ENCODE assay signal across 13 cellular contexts in genomic region chr9:137244486-137245449, GRCh38. TPM values are rescaled to one million over a fixed set of nuclear protein-coding genes. Genes with fewer than 3 reads are reported as not detected.
DNase-seq lines count a peak whose midpoint lies in the region; ATAC-seq and TF ChIP-seq lines count a peak whose summit lies in the region.
"Had no signal": no experiment of that assay in that cellular context is flagged by ENCODE, and none has a peak within 500 bp of the region (broad histone marks: within the 10 kb centered on the region; RNA-seq: fewer than 3 reads in every experiment).

No MANE protein-coding gene starts in this region.

- peaks cover 30 to 60% (median 47%) of the 10 kb centered on the region in 11 experiments for H4K20me1 ChIP-seq in BLaER1 treated with 17β-estradiol and CSF1 and Interleukin-3, amounts not matched to agents 10 nM and 100 nM
- H4K20me1 ChIP-seq in H9 (ENCODE audit: control insufficient read depth, insufficient read depth, insufficient read length): peaks cover 3% of the 10 kb centered on the region
- peaks cover 29% of the 10 kb centered on the region for H4K20me1 ChIP-seq in SK-N-SH (ENCODE audit: insufficient read depth)

- no peak overlapping the region for H4K5ac ChIP-seq in H9 (ENCODE audit: insufficient read length, low read depth, low read length)

- peaks cover 12% of the 10 kb centered on the region for H3K23me2 ChIP-seq in H9 (ENCODE audit: insufficient read length, low read depth, low read length, poor library complexity, severe bottlenecking)

- H3K27ac ChIP-seq in BLaER1 treated with 17β-estradiol and CSF1 and Interleukin-3, amounts not matched to agents 10 nM and 100 nM: 0 out of 22 replicates have a peak overlapping the region, but pooled peaks of 1 of the 11 experiments have one; percentile 15
- H3K27ac ChIP-seq in H9 (ENCODE audit: insufficient read length, low read depth, low read length): no peak overlapping the region
- H3K27ac ChIP-seq in SK-N-SH (ENCODE audit: low read depth in 2 of 2, low read length in 1 of 2): no peak overlapping the region

- H3K56ac ChIP-seq in H9 (ENCODE audit: insufficient read length, low read depth, low read length): no peak overlapping the region

- H2BK20ac ChIP-seq in H9 (ENCODE audit: low read depth, low read length, poor library complexity, severe bottlenecking): no peak overlapping the region

- no peak overlapping the region for H3K23ac ChIP-seq in H9 (ENCODE audit: insufficient read length, low read depth, low read length)

- peaks cover 0 to 3% (median 0%) of the 10 kb centered on the region in 11 experiments; a peak in 1 of 22 replicates for H3K9me3 ChIP-seq in BLaER1 treated with 17β-estradiol and CSF1 and Interleukin-3, amounts not matched to agents 10 nM and 100 nM (replicated peaks in 1 of 11)
- H3K9me3 ChIP-seq in H9 (ENCODE audit: control insufficient read depth, low read depth, low read length) (no peaks in the 10 kb centered on the region), SK-N-SH (no peaks in the 10 kb centered on the region)

- peak overlapping the region; percentile 39 to 80 (median 79); a peak in 5 of 7 replicates for H3K27ac Mint-ChIP-seq in H9
- H3K27ac Mint-ChIP-seq: stimulated activated naive CD8-positive, alpha-beta T cell treated with anti-CD3 and anti-CD28 coated beads, Interleukin-15, Interleukin-2, amounts not matched to agents 100 ng/mL and 50 ng/mL, for 24 hours had no signal

- H3K36me3 ChIP-seq in BLaER1 treated with 17β-estradiol and CSF1 and Interleukin-3, amounts not matched to agents 10 nM and 100 nM: peaks cover 23 to 30% (median 27%) of the 10 kb centered on the region in 11 experiments
- H3K36me3 ChIP-seq in SK-N-SH (replicated peaks in 1 of 2; ENCODE audit: control insufficient read depth in 1 of 2, insufficient read depth in 2 of 2, low read length in 1 of 2): peaks cover 13 to 20% of the 10 kb centered on the region in 2 experiments
- H3K36me3 ChIP-seq in kidney epithelial cell (ENCODE audit: control insufficient read depth, insufficient read depth, low read length): peaks cover 10% of the 10 kb centered on the region

- H3K4me3 Mint-ChIP-seq in H9: peak overlapping the region in 1 of 2 experiments; percentile 54; a peak in 2 of 5 replicates
- H3K4me3 Mint-ChIP-seq: stimulated activated naive CD8-positive, alpha-beta T cell treated with anti-CD3 and anti-CD28 coated beads, Interleukin-15, Interleukin-2, amounts not matched to agents 100 ng/mL and 50 ng/mL, for 24 hours had no signal

- no peak overlapping the region for H4K91ac ChIP-seq in H9 (ENCODE audit: insufficient read length, low read depth, low read length)

- WGBS in H9 (ENCODE audit: extremely low coverage, insufficient read length, low lambda C conversion rate): no CpG with 5 or more reads among the region's 36 CpGs
- WGBS in SK-N-SH (ENCODE audit: low lambda C conversion rate): 88% methylated on average over 16 of the region's 36 CpGs

- POLR2A ChIA-PET in SK-N-SH (lab: Yijun Ruan, JAX): interaction anchor here (1.0 to 6.4 kb wide), 2 partner anchors 9 to 11 kb away, joined by 3 to 83 read pairs; partner anchors contain the start of gene NELFB

- TF ChIP-seq EP300 in SK-N-SH (IDR thresholded peaks at IDR 0.05; ENCODE audit: borderline replicate concordance in 1 of 2, low read depth in 1 of 2, low read length in 1 of 2): no peak

- no peak overlapping the region for H4K8ac ChIP-seq in H9 (replicated peaks; ENCODE audit: insufficient read length, low read depth, low read length)

- H3K4me3 ChIP-seq in BLaER1 treated with 17β-estradiol and CSF1 and Interleukin-3, amounts not matched to agents 10 nM and 100 nM: peak overlapping the region in 2 of 10 experiments; percentile 83 to 98; a peak in 1 of 20 replicates
- H3K4me3 ChIP-seq in SK-N-SH (ENCODE audit: low read depth in 2 of 2, low read length in 1 of 2): no peak overlapping the region
- H3K4me3 ChIP-seq in kidney epithelial cell (ENCODE audit: low read depth, low read length): no peak overlapping the region

- H3K79me1 ChIP-seq in H9 (ENCODE audit: insufficient read depth, low read depth, low read length, poor library complexity, severe bottlenecking): no peaks in the 10 kb centered on the region

- H3K4me1 Mint-ChIP-seq in H9: peaks cover 17 to 26% of the 10 kb centered on the region in 2 experiments

- H3K18ac ChIP-seq in H9 (ENCODE audit: insufficient read length, low read depth, low read length): no peak overlapping the region

- H3T11ph ChIP-seq in H9 (ENCODE audit: low read length): no peak overlapping the region

- no peak overlapping the region for H2AFZ ChIP-seq in H9 (ENCODE audit: low read length)
- H2AFZ ChIP-seq in SK-N-SH (ENCODE audit: low read depth): no peak overlapping the region

- H3K27me3 ChIP-seq in BLaER1 treated with 17β-estradiol and CSF1 and Interleukin-3, amounts not matched to agents 10 nM and 100 nM: no peaks in the 10 kb centered on the region
- H3K27me3 ChIP-seq in H9 (ENCODE audit: insufficient read depth, low read length): no peaks in the 10 kb centered on the region
- no peaks in the 10 kb centered on the region for H3K27me3 ChIP-seq in SK-N-SH (ENCODE audit: insufficient read depth)
- peaks cover 4% of the 10 kb centered on the region for H3K27me3 ChIP-seq in kidney epithelial cell (ENCODE audit: control insufficient read depth, insufficient read depth, low read length)

- H3K4me2 ChIP-seq in BLaER1 treated with 17β-estradiol and CSF1 and Interleukin-3, amounts not matched to agents 10 nM and 100 nM: peak overlapping the region; percentile 78 to 100 (median 97)
- H3K4me2 ChIP-seq in H9 (ENCODE audit: insufficient read depth, insufficient read length, low read length) (no peak overlapping the region), SK-N-SH (no peak overlapping the region)

- peaks cover 35% of the 10 kb centered on the region for H3K27me3 Mint-ChIP-seq in H9 (ENCODE audit: low read depth)
- H3K27me3 Mint-ChIP-seq: stimulated activated naive CD8-positive, alpha-beta T cell treated with anti-CD3 and anti-CD28 coated beads, Interleukin-15, Interleukin-2, amounts not matched to agents 100 ng/mL and 50 ng/mL, for 24 hours had no signal

- DNase-seq in H9 (peak; percentile 67), SK-N-SH (no peak), kidney epithelial cell (ENCODE audit: low read depth) (no peak), cerebellar cortex (ENCODE audit: low spot score) (no peak), germinal center (ENCODE audit: low spot score) (no peak)
- no peak for DNase-seq in activated CD8-positive, alpha-beta memory T cell treated with anti-CD3 and anti-CD28 coated beads, Interleukin-2, amount 50 U/mL, for 4 hours
- DNase-seq: amniotic stem cell; naive thymus-derived CD8-positive, alpha-beta T cell had no signal

- TF ChIP-seq CTCF in H9 (conservative IDR thresholded peaks at IDR 0.05) (no peak), SK-N-SH (IDR thresholded peaks at IDR 0.05) (no peak), kidney epithelial cell (IDR thresholded peaks at IDR 0.05; ENCODE audit: insufficient read depth, low read length, poor library complexity, severe bottlenecking) (peak; percentile 22)

- no peak overlapping the region for H2BK5ac ChIP-seq in H9 (ENCODE audit: insufficient read length, low read length)

- H3F3A ChIP-seq in SK-N-SH (replicated peaks; ENCODE audit: insufficient read depth): peaks cover 12% of the 10 kb centered on the region

- peaks cover 19 to 26% (median 19%) of the 10 kb centered on the region in 3 experiments for H3K36me3 Mint-ChIP-seq in H9 (ENCODE audit: insufficient read depth in 1 of 3, low read depth in 3 of 3)

- H2BK120ac ChIP-seq in H9 (ENCODE audit: low read depth, low read length, poor library complexity, severe bottlenecking): no peak overlapping the region

- no peak for ATAC-seq in GM21526 (IDR thresholded peaks at IDR 0.05; ENCODE audit: low FRiP score, unreplicated experiment)
- ATAC-seq: naive thymus-derived CD8-positive, alpha-beta T cell had no signal

- H3K79me2 ChIP-seq in H9 (ENCODE audit: insufficient read depth, low read length): no peaks in the 10 kb centered on the region
- H3K79me2 ChIP-seq in SK-N-SH (ENCODE audit: insufficient read depth): peaks cover 28% of the 10 kb centered on the region

- no peak overlapping the region for H2BK12ac ChIP-seq in H9 (ENCODE audit: insufficient read length, low read depth, low read length)

- TF ChIP-seq RAD21 in SK-N-SH (IDR thresholded peaks at IDR 0.05; ENCODE audit: low read length): no peak

- no peak overlapping the region for H2BK15ac ChIP-seq in H9 (ENCODE audit: low read depth, low read length)

- peaks cover 29 to 66% (median 51%) of the 10 kb centered on the region in 10 experiments for H3K4me1 ChIP-seq in BLaER1 treated with 17β-estradiol and CSF1 and Interleukin-3, amounts not matched to agents 10 nM and 100 nM
- H3K4me1 ChIP-seq in H9 (ENCODE audit: insufficient read depth, low read length) (no peaks in the 10 kb centered on the region; the same call in 1 of the 2 replicates), SK-N-SH (ENCODE audit: control insufficient read depth in 1 of 2, insufficient read depth in 2 of 2, low read depth in 1 of 2, low read length in 1 of 2) (peaks cover 8 to 15% of the 10 kb centered on the region in 2 experiments; a peak in 1 of 4 replicates)

- no peak overlapping the region for H3K14ac ChIP-seq in H9 (ENCODE audit: insufficient read depth, low read length)

- CTCF ChIA-PET in SK-N-SH (lab: Yijun Ruan, JAX): interaction anchor here (1.0 to 8.2 kb wide), 4 partner anchors 7 to 17 kb away, joined by 4 to 38 read pairs (median 7); partner anchors contain the start of gene RNF224

- no peaks in the 10 kb centered on the region for H3K9me2 ChIP-seq in SK-N-SH

- peak overlapping the region in 10 of 11 experiments; percentile 38 to 97 (median 94); a peak in 10 of 22 replicates for H3K9ac ChIP-seq in BLaER1 treated with 17β-estradiol and CSF1 and Interleukin-3, amounts not matched to agents 10 nM and 100 nM
- H3K9ac ChIP-seq in H9 (ENCODE audit: extremely low read depth, insufficient read length, low read length) (no peak overlapping the region), SK-N-SH (no peak overlapping the region)

- no peak overlapping the region for H2AK5ac ChIP-seq in H9 (ENCODE audit: insufficient read length, low read length)

- no peaks in the 10 kb centered on the region; a peak in 2 of 5 replicates for H3K9me3 Mint-ChIP-seq in H9
- H3K9me3 Mint-ChIP-seq: naive thymus-derived CD8-positive, alpha-beta T cell; stimulated activated naive CD8-positive, alpha-beta T cell treated with anti-CD3 and anti-CD28 coated beads, Interleukin-15, Interleukin-2, amounts not matched to agents 100 ng/mL and 50 ng/mL, for 24 hours had no signal

- no peak overlapping the region for H3K4ac ChIP-seq in H9 (ENCODE audit: low read depth, low read length)

RNA-seq across cellular contexts. Expression of gene TUBB4B, which starts 3.7 kb away (rescaled TPM):
- total RNA-seq in H9 (2021) (378 and 386 TPM in 2 replicates), kidney epithelial cell (262 and 275 TPM in 2 replicates)
- 415 and 508 TPM in 2 replicates for polyA plus RNA-seq in SK-N-SH (2012; rRNA removed)
- polyA plus RNA-seq in SK-N-SH (2012; cell fraction: cytosol; rRNA removed): 249 and 391 TPM in 2 replicates
- polyA plus RNA-seq in SK-N-SH (2012; cell fraction: nucleus; rRNA removed): 385 and 387 TPM in 2 replicates

RNA-seq across cellular contexts. Expression of gene STPG3, which starts 6.3 kb away (rescaled TPM):
- total RNA-seq in H9 (2021): not detected in 2 replicates
- polyA plus RNA-seq in SK-N-SH (2012; rRNA removed): not detected in 2 replicates
- not detected in 2 replicates for polyA plus RNA-seq in SK-N-SH (2012; cell fraction: cytosol; rRNA removed)
- not detected in 2 replicates for polyA plus RNA-seq in SK-N-SH (2012; cell fraction: nucleus; rRNA removed)
- not detected in 2 replicates for total RNA-seq in kidney epithelial cell
- total RNA-seq: endothelial cell of umbilical vein; naive thymus-derived CD8-positive, alpha-beta T cell; NCI-H460 had no signal
- polyA plus RNA-seq: endothelial cell of umbilical vein; naive thymus-derived CD8-positive, alpha-beta T cell had no signal

RNA-seq across cellular contexts. Expression of gene NELFB, which starts 10.4 kb away (rescaled TPM):
- total RNA-seq in H9 (2021) (71.4 and 71.7 TPM in 2 replicates), kidney epithelial cell (47.3 and 67.0 TPM in 2 replicates)
- 52.6 and 62.7 TPM in 2 replicates for polyA plus RNA-seq in SK-N-SH (2012; rRNA removed)
- polyA plus RNA-seq in SK-N-SH (2012; cell fraction: cytosol; rRNA removed): 25.6 and 50.6 TPM in 2 replicates
- 57.4 and 62.4 TPM in 2 replicates for polyA plus RNA-seq in SK-N-SH (2012; cell fraction: nucleus; rRNA removed)

RNA-seq across cellular contexts. Expression of gene SLC34A3, which starts 14.1 kb away (rescaled TPM):
- total RNA-seq in H9 (2021) (not detected in 2 replicates), kidney epithelial cell (0.25 TPM in 1 of 2 replicates, not detected in the other)
- 0.06 TPM in 1 of 2 replicates, not detected in the other for polyA plus RNA-seq in SK-N-SH (2012; rRNA removed)
- polyA plus RNA-seq in SK-N-SH (2012; cell fraction: cytosol; rRNA removed): 0.01 TPM in 2 replicates
- 0.07 and 0.18 TPM in 2 replicates for polyA plus RNA-seq in SK-N-SH (2012; cell fraction: nucleus; rRNA removed)
- total RNA-seq: endothelial cell of umbilical vein; naive thymus-derived CD8-positive, alpha-beta T cell; NCI-H460 had no signal
- polyA plus RNA-seq: endothelial cell of umbilical vein; naive thymus-derived CD8-positive, alpha-beta T cell had no signal

RNA-seq across cellular contexts. Expression of gene RNF224, which starts 17.5 kb away (rescaled TPM):
- 0.15 and 0.20 TPM in 2 replicates for total RNA-seq in H9 (2021)
- 0.03 and 0.08 TPM in 2 replicates for polyA plus RNA-seq in SK-N-SH (2012; rRNA removed)
- 0.01 TPM in 1 of 2 replicates, not detected in the other for polyA plus RNA-seq in SK-N-SH (2012; cell fraction: cytosol; rRNA removed)
- 0.15 and 0.27 TPM in 2 replicates for polyA plus RNA-seq in SK-N-SH (2012; cell fraction: nucleus; rRNA removed)
- not detected in 2 replicates for total RNA-seq in kidney epithelial cell
- total RNA-seq: endothelial cell of umbilical vein, NCI-H460 had no signal
- polyA plus RNA-seq: endothelial cell of umbilical vein; naive thymus-derived CD8-positive, alpha-beta T cell had no signal

Comparison
In these comparisons a context has a peak if more than half of its experiments do, and no peak if none do; other contexts are left out.
1. H3K4me2 ChIP-seq: peak in BLaER1 treated with 17β-estradiol and CSF1 and Interleukin-3, amounts not matched to agents 10 nM and 100 nM (11 of 11); none in H9 (single experiment) and SK-N-SH (single experiment).
2. H3K9ac ChIP-seq: peak in BLaER1 treated with 17β-estradiol and CSF1 and Interleukin-3, amounts not matched to agents 10 nM and 100 nM (10 of 11); none in H9 (single experiment) and SK-N-SH (single experiment).